ENCODE assay signal across 8 cellular contexts in the genomic region with DNA sequence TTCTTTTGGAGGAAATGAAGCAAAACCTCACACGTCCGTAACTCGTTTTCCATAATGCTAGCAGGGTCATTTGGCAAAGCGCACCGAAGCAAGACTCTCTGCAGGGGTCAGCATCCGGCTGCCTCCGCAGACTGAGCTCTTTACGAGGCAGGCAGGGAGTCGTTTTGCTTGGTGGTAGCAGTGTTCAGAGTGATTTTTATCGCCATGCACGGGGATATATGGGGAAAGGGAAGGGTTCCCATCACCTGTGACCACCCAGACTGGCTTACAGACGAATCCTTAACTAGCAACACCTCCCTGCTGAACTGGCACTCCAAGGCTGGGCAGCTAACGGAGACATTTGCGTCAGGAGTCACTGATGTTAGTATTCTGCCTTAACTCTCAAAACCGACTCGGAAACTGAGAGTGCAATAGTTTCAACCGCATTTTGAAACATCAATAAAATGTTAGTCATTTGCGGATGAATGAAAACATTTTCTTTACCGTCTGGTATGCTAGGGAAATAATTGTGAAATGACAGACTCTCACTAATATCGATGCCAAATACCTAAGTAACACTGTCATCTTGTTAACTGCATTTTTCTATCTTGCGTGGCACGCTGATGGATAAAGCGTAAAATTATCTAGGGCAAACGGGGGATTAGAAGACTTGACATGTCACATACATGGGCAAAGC. TPM values are rescaled to one million over a fixed set of nuclear protein-coding genes. Genes with fewer than 3 reads are reported as not detected.
DNase-seq lines count a peak whose midpoint lies in the region; ATAC-seq and TF ChIP-seq lines count a peak whose summit lies in the region.

No MANE protein-coding gene starts in this region.

- peaks cover 16% of the 10 kb centered on the region for H3K4me1 Mint-ChIP-seq in stimulated activated effector memory CD8-positive, alpha-beta T cell treated with anti-CD3 and anti-CD28 coated beads, Interleukin-12 subunit alpha, Interleukin-12 subunit beta, amount 100 ng/mL, for 72 hours

- in situ Hi-C loops in Panc1 (cut with HindIII; ENCODE audit: low pct_unique_long_range_greater_than_20kb, low sequenced_read_pairs): no loop called here

- no peaks in the 10 kb centered on the region for H3K9me3 Mint-ChIP-seq in stimulated activated effector memory CD8-positive, alpha-beta T cell treated with anti-CD3 and anti-CD28 coated beads, Interleukin-12 subunit alpha, Interleukin-12 subunit beta, amount 100 ng/mL, for 72 hours

- peak; percentile 64 for DNase-seq in ELF-1 (ENCODE audit: low read depth, low spot score)
- DNase-seq in Panc1 (ENCODE audit: low read depth, low spot score): peak; percentile 65
- no peak for DNase-seq in stimulated activated effector memory CD8-positive, alpha-beta T cell treated with anti-CD3 and anti-CD28 coated beads, Interleukin-12 subunit alpha, Interleukin-12 subunit beta, amount 100 ng/mL, for 72 hours (ENCODE audit: low spot score in 2 of 2)
- DNase-seq in NK-92 (lab: John Stamatoyannopoulos, UW; ENCODE audit: unreplicated experiment): no peak

- H3K4me3 Mint-ChIP-seq in stimulated activated effector memory CD8-positive, alpha-beta T cell treated with anti-CD3 and anti-CD28 coated beads, Interleukin-12 subunit alpha, Interleukin-12 subunit beta, amount 100 ng/mL, for 72 hours: no peak overlapping the region

- H3K4me1 ChIP-seq in Panc1 (ENCODE audit: control insufficient read depth, insufficient read depth, low read length): peaks cover 17% of the 10 kb centered on the region

- H3K36me3 ChIP-seq in Panc1 (ENCODE audit: control insufficient read depth, insufficient read depth, low read length): no peaks in the 10 kb centered on the region

- peak; percentile 18; the same call in 1 of the 2 replicates for TF ChIP-seq CTCF in Panc1 (IDR thresholded peaks at IDR 0.05)

- POLR2A ChIA-PET in Panc1 (lab: Charles Lee): interaction anchor here (0.6 to 0.7 kb wide), 3 partner anchors 153 to 1233 kb away, joined by 3 to 4 read pairs (median 3); a partner anchor contains a TSS

- CTCF ChIA-PET in Panc1 (lab: Charles Lee): interaction anchor here (0.6 to 0.7 kb wide), 3 partner anchors 206 to 897 kb away, joined by 3 to 7 read pairs (median 5); no protein-coding TSS in a partner anchor

- no peaks in the 10 kb centered on the region for H3K9me3 ChIP-seq in Panc1 (ENCODE audit: control insufficient read depth, insufficient read depth, low read depth, low read length)

- peak overlapping the region; percentile 80 to 96 for H3K4me3 ChIP-seq in Panc1 (ENCODE audit: low read depth in 2 of 2, low read length in 2 of 2)

- no peak overlapping the region for H3K27ac Mint-ChIP-seq in stimulated activated effector memory CD8-positive, alpha-beta T cell treated with anti-CD3 and anti-CD28 coated beads, Interleukin-12 subunit alpha, Interleukin-12 subunit beta, amount 100 ng/mL, for 72 hours

- ATAC-seq in GM21423 (IDR thresholded peaks at IDR 0.05; ENCODE audit: unreplicated experiment): peak; percentile 45
- ATAC-seq in HG03575 (IDR thresholded peaks at IDR 0.05; ENCODE audit: extremely low read depth, insufficient number of reproducible peaks, low FRiP score, unreplicated experiment): peak; percentile 74
- peak; percentile 36 for ATAC-seq in Panc1
- ATAC-seq in stimulated activated effector memory CD8-positive, alpha-beta T cell treated with anti-CD3 and anti-CD28 coated beads, Interleukin-12 subunit alpha, Interleukin-12 subunit beta, amount 100 ng/mL, for 72 hours: peak; percentile 79

- H3K27me3 ChIP-seq in Panc1 (ENCODE audit: control insufficient read depth, insufficient read depth, low read length): no peaks in the 10 kb centered on the region
- H3K27me3 ChIP-seq in layer of hippocampus (ENCODE audit: control insufficient read depth, insufficient read depth, low read length): no peaks in the 10 kb centered on the region

- H3K27ac ChIP-seq in Panc1 (ENCODE audit: low read length): peak overlapping the region; percentile 86
- peak overlapping the region; percentile 99 for H3K27ac ChIP-seq in cingulate gyrus (ENCODE audit: low read depth, low read length)
- H3K27ac ChIP-seq in layer of hippocampus (ENCODE audit: low read depth, low read length): peak overlapping the region; percentile 96

- H3K36me3 Mint-ChIP-seq in stimulated activated effector memory CD8-positive, alpha-beta T cell treated with anti-CD3 and anti-CD28 coated beads, Interleukin-12 subunit alpha, Interleukin-12 subunit beta, amount 100 ng/mL, for 72 hours: no peaks in the 10 kb centered on the region

- no TSS peak for BruUV-seq in Panc1 (replicated peaks; lab: Mats Ljungman, UMichigan)

- intact Hi-C loops in Panc1 (cut with micrococcal nuclease; ENCODE audit: unreplicated experiment): no loop called here

RNA-seq across cellular contexts. Expression of a gene that starts 2.2 kb away (rescaled TPM):
- 2.7 TPM for total RNA-seq in Panc1 (2021; ENCODE audit: unreplicated experiment)
- polyA plus RNA-seq in Panc1 (2012; ENCODE audit: insufficient read length): 0.74 TPM

Comparison
In these comparisons a context has a peak if more than half of its experiments do, and no peak if none do; other contexts are left out.
1. DNase-seq: peak in ELF-1 (single experiment) and Panc1 (single experiment); none in stimulated activated effector memory CD8-positive, alpha-beta T cell treated with anti-CD3 and anti-CD28 coated beads, Interleukin-12 subunit alpha, Interleukin-12 subunit beta, amount 100 ng/mL, for 72 hours (0 of 2) and NK-92 (single experiment).
2. Peak in every context shown above with its lines, with median percentiles within 50 percentile points of each other: ATAC-seq and H3K27ac ChIP-seq.